In genomic region chr20:33991498-33991897, GRCh38 we compare ENCODE assay signal across 12 cellular contexts. TPM values are rescaled to one million over a fixed set of nuclear protein-coding genes. Genes with fewer than 3 reads are reported as not detected.
DNase-seq lines count a peak whose midpoint lies in the region; ATAC-seq, FAIRE-seq and TF ChIP-seq lines count a peak whose summit lies in the region.
"Had no signal": no experiment of that assay in that cellular context is flagged by ENCODE, and none has a peak within 500 bp of the region (broad histone marks: within the 10 kb centered on the region; RNA-seq: fewer than 3 reads in every experiment).

No MANE protein-coding gene starts in this region.

- no peak for TF ChIP-seq POLR2A in GM12891 (IDR thresholded peaks at IDR 0.05; ENCODE audit: low read depth, low read length)

- H3K9me3 ChIP-seq in BLaER1 treated with 17β-estradiol and CSF1 and Interleukin-3, amounts not matched to agents 10 nM and 100 nM (replicated peaks in 1 of 11) = no peaks in the 10 kb centered on the region
- H3K9me3 ChIP-seq in lower lobe of right lung = no peaks in the 10 kb centered on the region
- no peaks in the 10 kb centered on the region for H3K9me3 ChIP-seq in upper lobe of right lung

- H3K27ac ChIP-seq in BLaER1 treated with 17β-estradiol and CSF1 and Interleukin-3, amounts not matched to agents 10 nM and 100 nM = no peak overlapping the region
- no peak overlapping the region for H3K27ac ChIP-seq in lower lobe of right lung
- no peak overlapping the region for H3K27ac ChIP-seq in upper lobe of right lung

- peaks cover 40% of the 10 kb centered on the region for H3K36me3 Mint-ChIP-seq in activated CD4-positive, alpha-beta memory T cell treated with anti-CD3 and anti-CD28 coated beads, Interleukin-2, amount 10 ng/mL, durations not matched to agents 7 days and 5 days (ENCODE audit: low read depth)

- H3K4me2 ChIP-seq in BLaER1 treated with 17β-estradiol and CSF1 and Interleukin-3, amounts not matched to agents 10 nM and 100 nM = peak overlapping the region; percentile 83 to 95 (median 90)

- H3K4me1 ChIP-seq in BLaER1 treated with 17β-estradiol and CSF1 and Interleukin-3, amounts not matched to agents 10 nM and 100 nM = peaks cover 30 to 40% (median 34%) of the 10 kb centered on the region in 10 experiments
- H3K4me1 ChIP-seq in lower lobe of right lung (peaks cover 35% of the 10 kb centered on the region), upper lobe of right lung (peaks cover 24% of the 10 kb centered on the region)

- intact Hi-C loops in lower lobe of right lung (cut with DNase I) = no loop called here
- intact Hi-C loops in upper lobe of right lung (cut with DNase I) = no loop called here
- intact Hi-C loops in posterior vena cava (cut with DNase I) = no loop called here

- no peaks in the 10 kb centered on the region for H3K27me3 ChIP-seq in BLaER1 treated with 17β-estradiol and CSF1 and Interleukin-3, amounts not matched to agents 10 nM and 100 nM
- H3K27me3 ChIP-seq in lower lobe of right lung (ENCODE audit: low read depth) = no peaks in the 10 kb centered on the region
- H3K27me3 ChIP-seq in upper lobe of right lung = no peaks in the 10 kb centered on the region
- H3K27me3 ChIP-seq: cardiac muscle cell had no signal

- no peaks in the 10 kb centered on the region for H3K9me3 Mint-ChIP-seq in activated CD4-positive, alpha-beta memory T cell treated with anti-CD3 and anti-CD28 coated beads, Interleukin-2, amount 10 ng/mL, durations not matched to agents 7 days and 5 days

- peak overlapping the region; percentile 97 for H3K4me3 Mint-ChIP-seq in activated CD4-positive, alpha-beta memory T cell treated with anti-CD3 and anti-CD28 coated beads, Interleukin-2, amount 10 ng/mL, durations not matched to agents 7 days and 5 days

- peaks cover 0 to 7% (median 2%) of the 10 kb centered on the region in 11 experiments; a peak in 9 of 22 replicates for H3K36me3 ChIP-seq in BLaER1 treated with 17β-estradiol and CSF1 and Interleukin-3, amounts not matched to agents 10 nM and 100 nM
- no peaks in the 10 kb centered on the region for H3K36me3 ChIP-seq in lower lobe of right lung
- no peaks in the 10 kb centered on the region for H3K36me3 ChIP-seq in upper lobe of right lung
- H3K36me3 ChIP-seq: cardiac muscle cell had no signal

- H3K27ac Mint-ChIP-seq in activated CD4-positive, alpha-beta memory T cell treated with anti-CD3 and anti-CD28 coated beads, Interleukin-2, amount 10 ng/mL, durations not matched to agents 7 days and 5 days = peak overlapping the region; percentile 15

- CTCF ChIA-PET in activated CD4-positive, alpha-beta memory T cell treated with anti-CD3 and anti-CD28 coated beads, Interleukin-2, amount 10 ng/mL, durations not matched to agents 7 days and 5 days (lab: Charles Lee) = no interaction called here

- H4K20me1 ChIP-seq in BLaER1 treated with 17β-estradiol and CSF1 and Interleukin-3, amounts not matched to agents 10 nM and 100 nM = peaks cover 21 to 28% (median 23%) of the 10 kb centered on the region in 11 experiments

- peak overlapping the region in 3 of 11 experiments; percentile 98 to 99 (median 98); a peak in 1 of 22 replicates for H3K9ac ChIP-seq in BLaER1 treated with 17β-estradiol and CSF1 and Interleukin-3, amounts not matched to agents 10 nM and 100 nM

- no peaks in the 10 kb centered on the region for H3K27me3 Mint-ChIP-seq in activated CD4-positive, alpha-beta memory T cell treated with anti-CD3 and anti-CD28 coated beads, Interleukin-2, amount 10 ng/mL, durations not matched to agents 7 days and 5 days

- DNase-seq in GM12891 (ENCODE audit: insufficient read length, low spot score) (no peak), lower lobe of right lung (no peak), upper lobe of right lung (no peak), posterior vena cava (ENCODE audit: low spot score) (no peak)
- no peak for DNase-seq in activated CD4-positive, alpha-beta memory T cell treated with anti-CD3 and anti-CD28 coated beads, Interleukin-2, amount 10 ng/mL, durations not matched to agents 7 days and 5 days
- DNase-seq in NK-92 treated with Interleukin-12 subunit alpha and Interleukin-12 subunit beta, amount 100 ng/mL, for 24 hours (lab: John Stamatoyannopoulos, UW) = no peak
- DNase-seq: DMS 273 treated with DMSO at 0.1 percent for 48 hours had no signal

- peaks cover 37% of the 10 kb centered on the region for H3K4me1 Mint-ChIP-seq in activated CD4-positive, alpha-beta memory T cell treated with anti-CD3 and anti-CD28 coated beads, Interleukin-2, amount 10 ng/mL, durations not matched to agents 7 days and 5 days

- ATAC-seq in lower lobe of right lung = no peak
- no peak for ATAC-seq in upper lobe of right lung
- no peak for ATAC-seq in HG03095 (IDR thresholded peaks at IDR 0.05; ENCODE audit: unreplicated experiment)
- ATAC-seq: sciatic nerve had no signal

- POLR2A ChIA-PET in activated CD4-positive, alpha-beta memory T cell treated with anti-CD3 and anti-CD28 coated beads, Interleukin-2, amount 10 ng/mL, durations not matched to agents 7 days and 5 days (lab: Charles Lee) = interaction anchor here (2.6 to 4.8 kb wide), 3 partner anchors 11 to 121 kb away, joined by 12 to 73 read pairs (median 15); partner anchors contain the start of gene EIF2S2

- FAIRE-seq in GM12891 (lab: Jason Lieb, UNC) = no peak

- H3K4me3 ChIP-seq in BLaER1 treated with 17β-estradiol and CSF1 and Interleukin-3, amounts not matched to agents 10 nM and 100 nM = peak overlapping the region in 9 of 10 experiments; percentile 79 to 97 (median 91); a peak in 12 of 20 replicates
- H3K4me3 ChIP-seq in lower lobe of right lung = peak overlapping the region; percentile 94
- H3K4me3 ChIP-seq in upper lobe of right lung = no peak overlapping the region
- H3K4me3 ChIP-seq: lung had no signal

- TF ChIP-seq CTCF in lower lobe of right lung (IDR thresholded peaks at IDR 0.05) = no peak
- no peak for TF ChIP-seq CTCF in upper lobe of right lung (IDR thresholded peaks at IDR 0.05)

TF ChIP-seq in GM12891, 5 proteins besides CTCF, POLR2A, EP300 and RAD21:
- TF ChIP-seq PAX5 (IDR thresholded peaks at IDR 0.05; ENCODE audit: insufficient read depth, low read length, severe bottlenecking) (no peak), SPI1 (IDR thresholded peaks at IDR 0.05; ENCODE audit: low read depth, low read length) (peak; percentile 58)

RNA-seq across cellular contexts. Expression of gene RALY, which starts 2.2 kb away (rescaled TPM):
- polyA plus RNA-seq in GM12891 (2012; ENCODE audit: low read depth, missing spikeins) = 123 TPM
- 100 to 1,000 TPM; 204 to 209 TPM for total RNA-seq in activated CD4-positive, alpha-beta memory T cell treated with anti-CD3 and anti-CD28 coated beads, Interleukin-2, amount 10 ng/mL, durations not matched to agents 7 days and 5 days
- total RNA-seq in lower lobe of right lung (124 TPM), upper lobe of right lung (130 TPM), posterior vena cava (10 to 100 TPM; 75.8 to 90.5 TPM)
